1 cellular context compared by ENCODE assay signal in the genomic region with DNA sequence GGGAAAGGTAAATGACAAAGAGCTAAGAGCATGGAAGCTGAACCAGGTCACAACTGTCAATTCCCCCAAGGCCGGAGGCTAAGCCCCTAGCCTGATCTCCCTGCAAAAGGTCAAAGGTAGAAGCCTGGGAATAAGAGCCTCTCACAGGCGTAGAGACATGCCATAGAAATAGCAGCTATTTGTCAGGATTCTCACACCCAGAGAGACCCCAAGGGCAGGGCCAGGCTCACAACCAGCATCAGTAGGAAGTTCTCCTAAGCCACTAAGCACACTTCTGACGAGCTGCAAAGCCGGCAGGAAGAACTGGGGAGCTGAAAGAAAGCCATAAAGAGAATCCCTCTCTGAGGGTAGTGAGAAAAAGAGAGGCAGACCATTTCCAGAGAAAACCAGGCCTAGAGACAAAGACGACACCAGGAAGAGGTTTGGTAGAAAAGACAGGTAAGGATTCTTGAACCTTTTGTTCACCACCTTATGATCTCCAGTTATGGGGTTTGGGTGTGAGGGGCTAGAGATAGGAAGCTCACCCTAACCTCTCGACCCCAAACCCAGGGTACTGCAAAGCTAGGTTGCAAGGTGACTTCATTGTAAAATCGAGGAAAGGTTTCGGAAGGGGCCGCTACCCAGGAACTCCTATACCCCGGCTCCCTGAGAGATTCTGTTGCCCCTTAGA.
TF ChIP-seq lines count a peak whose summit lies in the region.

No MANE protein-coding gene starts in this region.

TF ChIP-seq in A549, 52 proteins besides CTCF, POLR2A, EP300 and RAD21 (continued from another document):
- TF ChIP-seq, protein P1, sequence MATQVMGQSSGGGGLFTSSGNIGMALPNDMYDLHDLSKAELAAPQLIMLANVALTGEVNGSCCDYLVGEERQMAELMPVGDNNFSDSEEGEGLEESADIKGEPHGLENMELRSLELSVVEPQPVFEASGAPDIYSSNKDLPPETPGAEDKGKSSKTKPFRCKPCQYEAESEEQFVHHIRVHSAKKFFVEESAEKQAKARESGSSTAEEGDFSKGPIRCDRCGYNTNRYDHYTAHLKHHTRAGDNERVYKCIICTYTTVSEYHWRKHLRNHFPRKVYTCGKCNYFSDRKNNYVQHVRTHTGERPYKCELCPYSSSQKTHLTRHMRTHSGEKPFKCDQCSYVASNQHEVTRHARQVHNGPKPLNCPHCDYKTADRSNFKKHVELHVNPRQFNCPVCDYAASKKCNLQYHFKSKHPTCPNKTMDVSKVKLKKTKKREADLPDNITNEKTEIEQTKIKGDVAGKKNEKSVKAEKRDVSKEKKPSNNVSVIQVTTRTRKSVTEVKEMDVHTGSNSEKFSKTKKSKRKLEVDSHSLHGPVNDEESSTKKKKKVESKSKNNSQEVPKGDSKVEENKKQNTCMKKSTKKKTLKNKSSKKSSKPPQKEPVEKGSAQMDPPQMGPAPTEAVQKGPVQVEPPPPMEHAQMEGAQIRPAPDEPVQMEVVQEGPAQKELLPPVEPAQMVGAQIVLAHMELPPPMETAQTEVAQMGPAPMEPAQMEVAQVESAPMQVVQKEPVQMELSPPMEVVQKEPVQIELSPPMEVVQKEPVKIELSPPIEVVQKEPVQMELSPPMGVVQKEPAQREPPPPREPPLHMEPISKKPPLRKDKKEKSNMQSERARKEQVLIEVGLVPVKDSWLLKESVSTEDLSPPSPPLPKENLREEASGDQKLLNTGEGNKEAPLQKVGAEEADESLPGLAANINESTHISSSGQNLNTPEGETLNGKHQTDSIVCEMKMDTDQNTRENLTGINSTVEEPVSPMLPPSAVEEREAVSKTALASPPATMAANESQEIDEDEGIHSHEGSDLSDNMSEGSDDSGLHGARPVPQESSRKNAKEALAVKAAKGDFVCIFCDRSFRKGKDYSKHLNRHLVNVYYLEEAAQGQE (IDR thresholded peaks at IDR 0.05), result no peak
- TF ChIP-seq NFE2L2 (conservative IDR thresholded peaks at IDR 0.05; ENCODE audit: low read length) (no peak), ESRRA (IDR thresholded peaks at IDR 0.05; ENCODE audit: borderline replicate concordance, low read length) (no peak), CHD4 (IDR thresholded peaks at IDR 0.05; ENCODE audit: borderline replicate concordance) (no peak)
